In the genomic region with DNA sequence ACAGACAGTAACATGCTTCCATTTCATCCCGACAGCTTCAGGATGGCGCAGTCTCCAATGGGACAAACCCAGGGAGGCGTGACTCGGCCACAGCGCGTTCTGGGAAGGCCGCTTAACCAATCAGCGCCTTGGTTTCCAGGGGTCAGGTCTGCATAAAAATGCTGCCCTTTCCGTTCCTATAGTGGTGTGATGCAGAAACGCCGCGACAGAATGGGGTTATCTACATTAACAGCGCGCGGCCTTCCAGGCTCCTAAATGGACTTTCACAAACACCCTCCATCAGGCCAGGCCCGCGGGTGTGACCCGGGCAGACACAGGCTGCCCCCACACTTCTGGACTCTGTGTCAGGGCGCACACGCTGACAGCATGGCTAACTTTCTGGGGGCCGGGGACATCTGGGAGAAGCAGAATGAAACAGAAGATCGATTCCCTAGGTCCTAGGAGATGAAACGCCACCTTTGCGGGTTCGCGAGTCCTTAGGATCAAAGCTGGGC, we compare ENCODE assay signal across 8 cellular contexts. TPM values are rescaled to one million over a fixed set of nuclear protein-coding genes. Genes with fewer than 3 reads are reported as not detected.
A peak's percentile ranks its signal among the peaks of the same experiment; 100 is the strongest.
DNase-seq lines count a peak whose midpoint lies in the region; ATAC-seq, FAIRE-seq and TF ChIP-seq lines count a peak whose summit lies in the region.

No MANE protein-coding gene starts in this region.

- peak; percentile 34 for ATAC-seq in GM21576 (IDR thresholded peaks at IDR 0.05; ENCODE audit: unreplicated experiment)
- ATAC-seq in GM19328 (IDR thresholded peaks at IDR 0.05; ENCODE audit: unreplicated experiment): no peak

- intact Hi-C loops in colonic mucosa (cut with DNase I): loop anchor here (5.0 kb wide), 1 partner anchor 93 kb away; the partner anchor contains the start of gene TMEM170A
- intact Hi-C loops in kidney (cut with DNase I): no loop called here

- peak; percentile 54; the same call in 1 of the 2 replicates for TF ChIP-seq POLR2A in Raji (IDR thresholded peaks at IDR 0.05; ENCODE audit: insufficient read depth, low read depth, low read length)

- H3K27me3 ChIP-seq in Karpas-422 (ENCODE audit: low read length): no peaks in the 10 kb centered on the region
- no peaks in the 10 kb centered on the region for H3K27me3 ChIP-seq in colonic mucosa

- no peaks in the 10 kb centered on the region for H3K9me2 ChIP-seq in Karpas-422 (replicated peaks; ENCODE audit: insufficient read depth, low read length)

- peak overlapping the region; percentile 94 for H3K4me2 ChIP-seq in Karpas-422 (ENCODE audit: low read depth, low read length, poor library complexity, severe bottlenecking)

- peak; percentile 94 for DNase-seq in Daoy (ENCODE audit: low read depth)
- peak; percentile 94 for DNase-seq in Karpas-422
- peak; percentile 92 for DNase-seq in colonic mucosa
- DNase-seq in kidney: peak; percentile 93

- H4K20me1 ChIP-seq in Karpas-422 (ENCODE audit: insufficient read depth, low read depth, low read length): no peaks in the 10 kb centered on the region

- H3K4me1 ChIP-seq in Karpas-422 (ENCODE audit: low read length) (peaks cover 37% of the 10 kb centered on the region), colonic mucosa (no peaks in the 10 kb centered on the region), kidney (ENCODE audit: control insufficient read depth in 1 of 2, insufficient read depth in 1 of 2, low read depth in 1 of 2, low read length in 2 of 2) (peaks cover 0 to 4% of the 10 kb centered on the region in 2 donors)

- H3K9ac ChIP-seq in Karpas-422 (ENCODE audit: low read length) (peak overlapping the region; percentile 92), colonic mucosa (ENCODE audit: low read depth in 2 of 2, low read length in 2 of 2) (peak overlapping the region; percentile 68 to 79), kidney (ENCODE audit: low read length in 2 of 2) (peak overlapping the region in 1 of 2 donors; percentile 80)

- H3K4me3 ChIP-seq in Karpas-422 (ENCODE audit: low read length): peak overlapping the region; percentile 88
- peak overlapping the region; percentile 68 for H3K4me3 ChIP-seq in colonic mucosa
- H3K4me3 ChIP-seq in kidney (ENCODE audit: low read length in 2 of 2): peak overlapping the region; percentile 71 to 78
- H3K4me3 ChIP-seq in skin epidermis: peak overlapping the region; percentile 46 to 81 (median 70)

- H3K9me3 ChIP-seq in Karpas-422 (ENCODE audit: low read length): no peaks in the 10 kb centered on the region
- no peaks in the 10 kb centered on the region for H3K9me3 ChIP-seq in colonic mucosa
- no peaks in the 10 kb centered on the region for H3K9me3 ChIP-seq in kidney (ENCODE audit: control insufficient read depth in 1 of 2, low read length in 2 of 2)

- peak overlapping the region; percentile 23; the same call in 1 of the 2 replicates for H2AFZ ChIP-seq in Karpas-422 (ENCODE audit: low read length)

- TF ChIP-seq CTCF in colonic mucosa (IDR thresholded peaks at IDR 0.05) (no peak), kidney (IDR thresholded peaks at IDR 0.05; ENCODE audit: borderline replicate concordance, extremely low read depth, insufficient read depth) (no peak)

- peak; percentile 41 for FAIRE-seq in kidney (lab: Jason Lieb, UNC)

- peak overlapping the region; percentile 79 for H3K27ac ChIP-seq in Karpas-422 (ENCODE audit: low read length)
- peak overlapping the region; percentile 53 for H3K27ac ChIP-seq in colonic mucosa
- H3K27ac ChIP-seq in kidney (ENCODE audit: low read depth in 2 of 2, low read length in 2 of 2): peak overlapping the region; percentile 58 to 87
- H3K27ac ChIP-seq in skin epidermis: peak overlapping the region in 19 of 21 experiments; percentile 3 to 83 (median 72)

- H3K36me3 ChIP-seq in Karpas-422 (ENCODE audit: insufficient read depth, low read length): no peaks in the 10 kb centered on the region
- no peaks in the 10 kb centered on the region for H3K36me3 ChIP-seq in colonic mucosa
- no peaks in the 10 kb centered on the region for H3K36me3 ChIP-seq in kidney (ENCODE audit: control insufficient read depth in 1 of 2, insufficient read depth in 2 of 2, low read length in 2 of 2)

- H3K79me2 ChIP-seq in Karpas-422 (ENCODE audit: low read length): peaks cover 33% of the 10 kb centered on the region

RNA-seq across cellular contexts. Expression of gene TMEM231, which starts 0.8 kb away (rescaled TPM):
- total RNA-seq in Daoy (2014; rRNA removed; shearing (Covaris generic)): 7.6 and 7.7 TPM in 2 replicates
- total RNA-seq in Karpas-422 (2014; rRNA removed; shearing (Covaris generic); ENCODE audit: low replicate concordance): 15.7 and 31.2 TPM in 2 replicates
- total RNA-seq in colonic mucosa (1 to 10 TPM; 4.7 to 6.3 TPM), kidney (13.7 TPM)
- polyA plus RNA-seq in kidney (ENCODE audit: insufficient read depth, low read depth, low replicate concordance): 8.6 TPM

RNA-seq across cellular contexts. Expression of gene GABARAPL2, which starts 10.9 kb away (rescaled TPM):
- 15.5 and 26.6 TPM in 2 replicates for total RNA-seq in Daoy (2014; rRNA removed; shearing (Covaris generic))
- 48.8 and 88.3 TPM in 2 replicates for total RNA-seq in Karpas-422 (2014; rRNA removed; shearing (Covaris generic); ENCODE audit: low replicate concordance)
- total RNA-seq in colonic mucosa: 100 to 1,000 TPM in 1 of 2 donors, 10 to 100 TPM in 1; 73.5 to 111 TPM
- 116 TPM for total RNA-seq in kidney
- 247 TPM for polyA plus RNA-seq in kidney (ENCODE audit: insufficient read depth, low read depth, low replicate concordance)

RNA-seq across cellular contexts. Expression of gene CHST5, which starts 19.4 kb away (rescaled TPM):
- 0.30 TPM in 1 of 2 replicates, not detected in the other for total RNA-seq in Daoy (2014; rRNA removed; shearing (Covaris generic))
- 0.76 and 0.97 TPM in 2 replicates for total RNA-seq in Karpas-422 (2014; rRNA removed; shearing (Covaris generic); ENCODE audit: low replicate concordance)
- total RNA-seq in colonic mucosa: 100 to 1,000 TPM; 107 to 142 TPM
- total RNA-seq in kidney: 0.13 TPM
- polyA plus RNA-seq in kidney (ENCODE audit: insufficient read depth, low read depth, low replicate concordance): 0.28 TPM

Comparison
In these comparisons a context has a peak if more than half of its experiments do, and no peak if none do; other contexts are left out.
1. RNA of gene CHST5, which starts 19.4 kb away (total RNA-seq): 107 to 142 TPM in colonic mucosa; 0.76 to 0.97 TPM in Karpas-422, 0.13 TPM in kidney (single experiment) and 0.30 TPM in Daoy; every median in the first group is over 10 times any median in the second.
2. Peak in every context shown above with its lines, with median percentiles within 50 percentile points of each other: DNase-seq, H3K27ac ChIP-seq and H3K4me3 ChIP-seq.